16 cellular contexts compared by ENCODE assay signal in genomic region chr15:40992825-40993224, GRCh38.
"Had no signal": no experiment of that assay in that cellular context is flagged by ENCODE, and none has a peak within 500 bp of the region (broad histone marks: within the 10 kb centered on the region; RNA-seq: fewer than 3 reads in every experiment).

No MANE protein-coding gene starts in this region.

- H3K4me1 ChIP-seq: vagina had no signal

- H3K27ac Mint-ChIP-seq: activated CD4-positive, alpha-beta T cell treated with anti-CD3 and anti-CD28 coated beads, Interleukin-2, amount 10 ng/mL, durations not matched to agents 7 days and 5 days; natural killer cell; T-helper 1 cell treated with Interleukin-12 subunit alpha and Interleukin-12 subunit beta and Interleukin-4 antibody, amounts not matched to agents 30 μg/mL and 1 μg/mL, for 36 hours had no signal

- H3K27ac ChIP-seq: vagina had no signal

- ATAC-seq: esophagus mucosa, mucosa of descending colon, natural killer cell had no signal

- H3K4me3 Mint-ChIP-seq: activated CD4-positive, alpha-beta T cell treated with anti-CD3 and anti-CD28 coated beads, Interleukin-2, amount 10 ng/mL, durations not matched to agents 7 days and 5 days; activated naive CD4-positive, alpha-beta T cell treated with anti-CD3 and anti-CD28 coated beads, Interleukin-2, amount 50 U/mL, for 24 hours; natural killer cell; T-helper 1 cell treated with Interleukin-12 subunit alpha and Interleukin-12 subunit beta and Interleukin-4 antibody, amounts not matched to agents 30 μg/mL and 1 μg/mL, for 36 hours had no signal

- H3K4me3 ChIP-seq: mucosa of descending colon, vagina had no signal

- H3K9me3 Mint-ChIP-seq: activated CD4-positive, alpha-beta T cell treated with anti-CD3 and anti-CD28 coated beads, Interleukin-2, amount 10 ng/mL, durations not matched to agents 7 days and 5 days; natural killer cell; T-helper 1 cell treated with Interleukin-12 subunit alpha and Interleukin-12 subunit beta and Interleukin-4 antibody, amounts not matched to agents 30 μg/mL and 1 μg/mL, for 36 hours had no signal

- DNase-seq: activated CD4-positive, alpha-beta T cell treated with anti-CD3 and anti-CD28 coated beads, Interleukin-2, amount 10 ng/mL, durations not matched to agents 7 days and 5 days; activated CD4-positive, CD25-positive, alpha-beta regulatory T cell; activated effector memory CD4-positive, alpha-beta T cell treated with Interleukin-2 at 50 U/mL for 16 hours; activated T-cell treated with anti-CD3 and anti-CD28 coated beads for 4 hours; amygdala; cerebellar nuclear complex; foreskin melanocyte; head of caudate nucleus; mucosa of descending colon; natural killer cell; occipital lobe; stimulated activated CD4-positive, alpha-beta T cell treated with anti-CD3 and anti-CD28 coated beads, Interleukin-4, amount 100 ng/mL, for 4 hours had no signal

- H3K9me3 ChIP-seq: mucosa of descending colon, vagina had no signal

- H3K27me3 ChIP-seq: vagina had no signal

- H3K4me1 Mint-ChIP-seq: natural killer cell had no signal

- H3K27me3 Mint-ChIP-seq: activated CD4-positive, alpha-beta T cell treated with anti-CD3 and anti-CD28 coated beads, Interleukin-2, amount 10 ng/mL, durations not matched to agents 7 days and 5 days; activated naive CD4-positive, alpha-beta T cell treated with anti-CD3 and anti-CD28 coated beads, Interleukin-2, amount 50 U/mL, for 24 hours had no signal
